ENCODE assay signal across 1 cellular context in genomic region chr20:44979090-44979621, GRCh38.
A peak's percentile ranks its signal among the peaks of the same experiment; 100 is the strongest.
TF ChIP-seq lines count a peak whose summit lies in the region.

No MANE protein-coding gene starts in this region.

TF ChIP-seq in GM12878, 131 proteins besides CTCF, POLR2A, EP300 and RAD21 (continued from another document and continues in another):
- TF ChIP-seq IRF5 (IDR thresholded peaks at IDR 0.05; ENCODE audit: borderline replicate concordance) = no peak
- no peak for TF ChIP-seq REST (IDR thresholded peaks at IDR 0.05; ENCODE audit: low read depth, low read length)
- no peak for TF ChIP-seq SRF (IDR thresholded peaks at IDR 0.05; ENCODE audit: low read depth in 2 of 2, low read length in 2 of 2)
- TF ChIP-seq E2F4 (IDR thresholded peaks at IDR 0.05; ENCODE audit: low read depth, low read length) = no peak
- TF ChIP-seq BMI1 (IDR thresholded peaks at IDR 0.05; ENCODE audit: borderline replicate concordance) = 0 out of 2 replicates have a peak, but pooled peaks have one; percentile 2
- TF ChIP-seq MTA3 (IDR thresholded peaks at IDR 0.05; ENCODE audit: borderline replicate concordance, low read length) = 0 out of 2 replicates have a peak, but pooled peaks have one; percentile 43
- TF ChIP-seq ZZZ3 (IDR thresholded peaks at IDR 0.05; ENCODE audit: control insufficient read depth, insufficient read length, low read depth) = no peak
- TF ChIP-seq TCF7 (IDR thresholded peaks at IDR 0.05; ENCODE audit: borderline replicate concordance) = no peak
- TF ChIP-seq MTA2 (IDR thresholded peaks at IDR 0.05; ENCODE audit: low read depth) = peak; percentile 17; the same call in 1 of the 2 replicates
- no peak for TF ChIP-seq HSF1 (IDR thresholded peaks at IDR 0.05; ENCODE audit: low read depth, low read length)
- no peak for TF ChIP-seq ZSCAN29 (IDR thresholded peaks at IDR 0.05)
- TF ChIP-seq EED (IDR thresholded peaks at IDR 0.05; ENCODE audit: low read depth) = no peak
- TF ChIP-seq CREM (IDR thresholded peaks at IDR 0.05; ENCODE audit: low read depth) = peak; percentile 65; the same call in 1 of the 2 replicates
- no peak for TF ChIP-seq SREBF1 (IDR thresholded peaks at IDR 0.05; ENCODE audit: low read length)
- no peak for TF ChIP-seq ZNF274 (IDR thresholded peaks at IDR 0.05; ENCODE audit: insufficient read depth, insufficient read length)
- TF ChIP-seq IRF3 (IDR thresholded peaks at IDR 0.05) = no peak
- no peak for TF ChIP-seq RFX5 (IDR thresholded peaks at IDR 0.05; ENCODE audit: low read depth, low read length)
- TF ChIP-seq BRCA1 (IDR thresholded peaks at IDR 0.05; ENCODE audit: low read depth, low read length) = no peak
- TF ChIP-seq HDAC6 (IDR thresholded peaks at IDR 0.05; ENCODE audit: unreplicated experiment) = no peak
- no peak for TF ChIP-seq NR2C1 (IDR thresholded peaks at IDR 0.05)
- TF ChIP-seq ATF2 (IDR thresholded peaks at IDR 0.05; ENCODE audit: low read length) = peak; percentile 78
- TF ChIP-seq RBBP5 (conservative IDR thresholded peaks at IDR 0.05) = no peak
- TF ChIP-seq FOXM1 (IDR thresholded peaks at IDR 0.05; ENCODE audit: low read depth, low read length) = 0 out of 2 replicates have a peak, but pooled peaks have one; percentile 23
- TF ChIP-seq PAX5 (IDR thresholded peaks at IDR 0.05; ENCODE audit: borderline replicate concordance, low read depth, low read length) = no peak
- no peak for TF ChIP-seq MYB (IDR thresholded peaks at IDR 0.05; ENCODE audit: borderline replicate concordance, low read depth, low read length)
- TF ChIP-seq ATF3 (IDR thresholded peaks at IDR 0.05; ENCODE audit: borderline replicate concordance, extremely low read depth, low read depth, low read length) = no peak
- peak; percentile 65; the same call in 1 of the 2 replicates for TF ChIP-seq CREB1 (IDR thresholded peaks at IDR 0.05; ENCODE audit: low read depth)
- no peak for TF ChIP-seq KAT2A (conservative IDR thresholded peaks at IDR 0.05; ENCODE audit: control insufficient read depth, low read depth, low read length)
- TF ChIP-seq EZH2 (IDR thresholded peaks at IDR 0.05; ENCODE audit: borderline replicate concordance, control insufficient read depth, low read depth, low read length) = no peak
- TF ChIP-seq POU2F2 (IDR thresholded peaks at IDR 0.05; ENCODE audit: borderline replicate concordance, low read depth, low read length) = no peak
- no peak for TF ChIP-seq NFYA (IDR thresholded peaks at IDR 0.05; ENCODE audit: borderline replicate concordance, low read depth, low read length)
- no peak for TF ChIP-seq NRF1 (conservative IDR thresholded peaks at IDR 0.05; ENCODE audit: low read depth, low read length)
- no peak for TF ChIP-seq BCLAF1 (IDR thresholded peaks at IDR 0.05)
- no peak for TF ChIP-seq IKZF1 (conservative IDR thresholded peaks at IDR 0.05)
- no peak for TF ChIP-seq PBX3 (IDR thresholded peaks at IDR 0.05; ENCODE audit: insufficient replicate concordance, low read depth, low read length)
- TF ChIP-seq MLLT1 (IDR thresholded peaks at IDR 0.05) = no peak; the same call in 1 of the 2 replicates
- TF ChIP-seq SMAD5 (IDR thresholded peaks at IDR 0.05; ENCODE audit: low read depth) = no peak
- TF ChIP-seq ELK1 (IDR thresholded peaks at IDR 0.05; ENCODE audit: low read depth, low read length) = no peak
- no peak for TF ChIP-seq TAF1 (IDR thresholded peaks at IDR 0.05; ENCODE audit: borderline replicate concordance, low read depth, low read length)
- no peak for TF ChIP-seq LARP7 (IDR thresholded peaks at IDR 0.05)
- TF ChIP-seq SMAD1 (IDR thresholded peaks at IDR 0.05; ENCODE audit: low read depth, partially characterized antibody) = no peak
- no peak for TF ChIP-seq CHD2 (IDR thresholded peaks at IDR 0.05; ENCODE audit: borderline replicate concordance, low read depth, low read length)
- TF ChIP-seq STAT3 (IDR thresholded peaks at IDR 0.05; ENCODE audit: low read depth, low read length) = no peak
- peak; percentile 77 for TF ChIP-seq NFIC (IDR thresholded peaks at IDR 0.05; ENCODE audit: low read depth, low read length)
- no peak for TF ChIP-seq SUZ12 (IDR thresholded peaks at IDR 0.05; ENCODE audit: unreplicated experiment)
- no peak for TF ChIP-seq WRNIP1 (IDR thresholded peaks at IDR 0.05; ENCODE audit: borderline replicate concordance, low read depth, low read length)
- peak; percentile 96 for TF ChIP-seq RUNX3 (IDR thresholded peaks at IDR 0.05; ENCODE audit: low read length)
- TF ChIP-seq ATF7 (IDR thresholded peaks at IDR 0.05; ENCODE audit: low read depth) = peak; percentile 92
- TF ChIP-seq ZNF24 (IDR thresholded peaks at IDR 0.05) = no peak
- TF ChIP-seq SPI1 (IDR thresholded peaks at IDR 0.05; ENCODE audit: borderline replicate concordance, insufficient read depth, low read depth, low read length) = no peak
